Comparison of ENCODE assay signal across 12 cellular contexts in the genomic region with DNA sequence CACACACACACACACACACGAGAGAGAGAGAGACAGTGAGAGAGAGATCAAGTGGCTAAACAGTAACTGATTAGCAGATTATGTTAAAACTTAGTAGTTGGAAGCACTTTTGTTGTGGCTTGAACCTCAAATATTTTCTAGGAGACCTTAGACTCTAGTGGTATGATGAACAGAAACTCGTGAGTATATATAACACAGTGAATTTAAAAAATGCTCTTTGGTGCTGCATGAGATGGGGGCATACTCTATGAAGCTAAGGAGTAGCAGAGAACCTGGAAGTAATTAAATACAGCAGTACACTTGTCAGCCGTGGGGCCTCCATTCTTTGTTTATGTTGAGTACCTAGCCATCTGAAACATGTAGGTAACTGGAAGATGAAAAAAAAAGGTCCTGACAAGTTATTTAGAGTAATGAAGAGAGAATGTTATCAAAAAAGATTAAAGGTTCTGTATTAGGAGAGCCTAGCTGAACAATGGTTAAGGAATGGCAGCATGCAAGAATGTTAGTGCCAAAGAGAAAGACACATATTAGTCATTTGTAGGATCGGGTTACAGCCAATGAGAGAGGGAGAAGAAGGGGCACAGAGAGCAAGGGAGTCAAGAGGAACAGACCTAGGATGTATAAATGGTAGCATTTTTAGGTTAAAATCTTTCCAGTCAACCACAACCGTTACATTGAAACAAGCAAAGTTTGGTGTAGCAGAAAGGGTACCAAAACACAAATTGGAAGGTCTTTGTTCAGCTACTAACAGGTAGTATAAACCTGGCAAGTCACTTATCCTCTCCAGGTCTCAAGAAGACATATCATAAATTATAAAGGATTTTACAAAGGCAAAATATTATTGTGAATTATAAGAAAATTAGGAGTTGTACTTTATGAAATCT.
DNase-seq lines count a peak whose midpoint lies in the region; ATAC-seq, FAIRE-seq and TF ChIP-seq lines count a peak whose summit lies in the region.
"Had no signal": no experiment of that assay in that cellular context is flagged by ENCODE, and none has a peak within 500 bp of the region (broad histone marks: within the 10 kb centered on the region; RNA-seq: fewer than 3 reads in every experiment).

No MANE protein-coding gene starts in this region.

- no peak for TF ChIP-seq CTCF in foreskin keratinocyte (conservative IDR thresholded peaks at IDR 0.05)

- ATAC-seq in SK-N-SH treated with all-trans-retinoic acid at 6 μM for 48 hours (peak; percentile 84), foreskin keratinocyte (no peak), HG03565 (IDR thresholded peaks at IDR 0.05; ENCODE audit: unreplicated experiment) (no peak), HG02571 (IDR thresholded peaks at IDR 0.05; ENCODE audit: unreplicated experiment) (no peak)

- FAIRE-seq in urothelium cell line (lab: Jason Lieb, UNC), result no peak

- H3K27me3 ChIP-seq in foreskin keratinocyte, result no peaks in the 10 kb centered on the region
- H3K27me3 ChIP-seq: cardiac muscle cell, transverse colon had no signal

- H3K4me1 ChIP-seq in foreskin keratinocyte, result peaks cover 13% of the 10 kb centered on the region

- DNase-seq in SHP77 treated with DMSO at 0.1 percent for 48 hours (lab: John Stamatoyannopoulos, UW) (peak; percentile 0), SHP77 (lab: John Stamatoyannopoulos, UW) (no peak), foreskin keratinocyte (peak; percentile 32 to 76), urothelium cell line (ENCODE audit: low spot score) (peak; percentile 33), amygdala (lab: John Stamatoyannopoulos, UW) (no peak)
- DNase-seq: hypothalamus, NCI-H446, transverse colon had no signal

- H3K27ac ChIP-seq in foreskin keratinocyte, result peak overlapping the region; percentile 81
- H3K27ac ChIP-seq: cardiac muscle cell, transverse colon had no signal

TF ChIP-seq in SK-N-SH treated with all-trans-retinoic acid at 6 μM for 48 hours, 23 proteins besides CTCF, POLR2A, EP300 and RAD21:
- no peak for TF ChIP-seq ZFP30 (CRISPR knock-in tag; IDR thresholded peaks at IDR 0.05)
- TF ChIP-seq ARNTL (CRISPR knock-in tag; IDR thresholded peaks at IDR 0.05; ENCODE audit: borderline replicate concordance, low read depth), result no peak
- TF ChIP-seq, protein P1, sequence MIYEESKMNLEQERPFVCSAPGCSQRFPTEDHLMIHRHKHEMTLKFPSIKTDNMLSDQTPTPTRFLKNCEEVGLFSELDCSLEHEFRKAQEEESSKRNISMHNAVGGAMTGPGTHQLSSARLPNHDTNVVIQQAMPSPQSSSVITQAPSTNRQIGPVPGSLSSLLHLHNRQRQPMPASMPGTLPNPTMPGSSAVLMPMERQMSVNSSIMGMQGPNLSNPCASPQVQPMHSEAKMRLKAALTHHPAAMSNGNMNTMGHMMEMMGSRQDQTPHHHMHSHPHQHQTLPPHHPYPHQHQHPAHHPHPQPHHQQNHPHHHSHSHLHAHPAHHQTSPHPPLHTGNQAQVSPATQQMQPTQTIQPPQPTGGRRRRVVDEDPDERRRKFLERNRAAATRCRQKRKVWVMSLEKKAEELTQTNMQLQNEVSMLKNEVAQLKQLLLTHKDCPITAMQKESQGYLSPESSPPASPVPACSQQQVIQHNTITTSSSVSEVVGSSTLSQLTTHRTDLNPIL (CRISPR knock-in tag; IDR thresholded peaks at IDR 0.05; ENCODE audit: low read depth), result no peak
- TF ChIP-seq, protein P2, sequence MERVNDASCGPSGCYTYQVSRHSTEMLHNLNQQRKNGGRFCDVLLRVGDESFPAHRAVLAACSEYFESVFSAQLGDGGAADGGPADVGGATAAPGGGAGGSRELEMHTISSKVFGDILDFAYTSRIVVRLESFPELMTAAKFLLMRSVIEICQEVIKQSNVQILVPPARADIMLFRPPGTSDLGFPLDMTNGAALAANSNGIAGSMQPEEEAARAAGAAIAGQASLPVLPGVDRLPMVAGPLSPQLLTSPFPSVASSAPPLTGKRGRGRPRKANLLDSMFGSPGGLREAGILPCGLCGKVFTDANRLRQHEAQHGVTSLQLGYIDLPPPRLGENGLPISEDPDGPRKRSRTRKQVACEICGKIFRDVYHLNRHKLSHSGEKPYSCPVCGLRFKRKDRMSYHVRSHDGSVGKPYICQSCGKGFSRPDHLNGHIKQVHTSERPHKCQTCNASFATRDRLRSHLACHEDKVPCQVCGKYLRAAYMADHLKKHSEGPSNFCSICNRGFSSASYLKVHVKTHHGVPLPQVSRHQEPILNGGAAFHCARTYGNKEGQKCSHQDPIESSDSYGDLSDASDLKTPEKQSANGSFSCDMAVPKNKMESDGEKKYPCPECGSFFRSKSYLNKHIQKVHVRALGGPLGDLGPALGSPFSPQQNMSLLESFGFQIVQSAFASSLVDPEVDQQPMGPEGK (CRISPR knock-in tag; IDR thresholded peaks at IDR 0.05; ENCODE audit: borderline replicate concordance), result no peak
- TF ChIP-seq ZNF8 (CRISPR knock-in tag; IDR thresholded peaks at IDR 0.05), result no peak
- TF ChIP-seq SNAI2 (CRISPR knock-in tag; IDR thresholded peaks at IDR 0.05), result no peak
- no peak for TF ChIP-seq ZC3H10 (CRISPR knock-in tag; IDR thresholded peaks at IDR 0.05)
- TF ChIP-seq TOX (CRISPR knock-in tag; IDR thresholded peaks at IDR 0.05; ENCODE audit: borderline replicate concordance), result no peak
- TF ChIP-seq TCF4 (CRISPR knock-in tag; IDR thresholded peaks at IDR 0.05; ENCODE audit: borderline replicate concordance), result no peak

Comparison
In these comparisons a context has a peak if more than half of its experiments do, and no peak if none do; other contexts are left out.
1. DNase-seq: peak in SHP77 treated with DMSO at 0.1 percent for 48 hours (single experiment), foreskin keratinocyte (2 of 2) and urothelium cell line (single experiment); none in SHP77 (0 of 2) and amygdala (0 of 56).